In the genomic region with DNA sequence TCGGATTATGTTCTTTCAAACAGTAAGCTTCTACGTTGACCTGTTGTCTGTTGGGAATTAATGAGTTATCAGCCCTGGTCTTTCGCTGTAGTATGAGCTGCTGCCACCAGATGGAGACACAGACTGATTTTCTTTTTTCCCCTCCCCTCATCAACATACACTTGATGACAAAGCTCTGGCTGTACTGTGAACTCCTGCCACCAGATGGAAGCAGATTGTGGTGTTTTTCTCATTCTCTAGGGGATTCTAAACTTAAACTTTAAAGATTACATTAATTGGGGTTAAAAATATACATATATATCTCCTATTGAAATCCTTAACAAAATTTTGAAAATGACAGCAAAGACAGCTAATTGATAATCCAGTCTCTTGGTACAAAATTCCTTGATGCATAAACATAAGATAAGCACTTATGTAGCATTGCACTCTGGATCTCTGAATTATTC, we compare ENCODE assay signal across 8 cellular contexts. TPM values are rescaled to one million over a fixed set of nuclear protein-coding genes. Genes with fewer than 3 reads are reported as not detected.
A peak's percentile ranks its signal among the peaks of the same experiment; 100 is the strongest.
DNase-seq lines count a peak whose midpoint lies in the region; ATAC-seq and TF ChIP-seq lines count a peak whose summit lies in the region.

No MANE protein-coding gene starts in this region.

- no peak overlapping the region for H3K14ac ChIP-seq in neuronal stem cell (ENCODE audit: low read length)

- TF ChIP-seq CTCF in Panc1 (IDR thresholded peaks at IDR 0.05), result peak; percentile 80
- TF ChIP-seq CTCF in fibroblast of mammary gland (conservative IDR thresholded peaks at IDR 0.05; ENCODE audit: control insufficient read depth, insufficient read depth, low read depth, low read length), result peak; percentile 97
- peak; percentile 48 to 97 (median 92) for TF ChIP-seq CTCF in thyroid gland (IDR thresholded peaks at IDR 0.05)

- in situ Hi-C loops in G401 (cut with HindIII; ENCODE audit: low sequenced_read_pairs), result no loop called here
- in situ Hi-C loops in Panc1 (cut with HindIII; ENCODE audit: low pct_unique_long_range_greater_than_20kb, low sequenced_read_pairs), result no loop called here

- H3K27ac ChIP-seq in Panc1 (ENCODE audit: low read length), result no peak overlapping the region
- H3K27ac ChIP-seq in neuronal stem cell (replicated peaks; ENCODE audit: low read length), result no peak overlapping the region
- no peak overlapping the region for H3K27ac ChIP-seq in thyroid gland

- DNase-seq in G401 (ENCODE audit: low spot score), result peak; percentile 80
- peak; percentile 12 for DNase-seq in GOT3 (lab: John Stamatoyannopoulos, UW)
- DNase-seq in LHCN-M2 (ENCODE audit: low read depth), result peak; percentile 75
- DNase-seq in Panc1 (ENCODE audit: low read depth, low spot score), result peak; percentile 61
- DNase-seq in activated T-cell treated with anti-CD3 and anti-CD28 coated beads, Interleukin-2, amount 50 U/mL, for 48 hours, result peak; percentile 82 to 84
- DNase-seq in fibroblast of mammary gland (ENCODE audit: low read depth), result peak; percentile 85
- DNase-seq in neuronal stem cell (ENCODE audit: low spot score), result peak; percentile 65
- DNase-seq in thyroid gland, result peak; percentile 54 to 59

- H3K4ac ChIP-seq in neuronal stem cell (ENCODE audit: low read length), result no peak overlapping the region

- no peak overlapping the region for H2BK5ac ChIP-seq in neuronal stem cell (ENCODE audit: low read length)

- POLR2A ChIA-PET in Panc1 (lab: Charles Lee), result interaction anchor here (0.6 kb wide), 1 partner anchor 12 kb away, joined by 7 read pairs; no protein-coding TSS in a partner anchor

- intact Hi-C loops in Panc1 (cut with micrococcal nuclease; ENCODE audit: unreplicated experiment) (no loop called here), thyroid gland (cut with DNase I) (no loop called here)

- H3K79me1 ChIP-seq in neuronal stem cell (ENCODE audit: low read depth, low read length), result no peaks in the 10 kb centered on the region

- H3K9ac ChIP-seq in neuronal stem cell (ENCODE audit: low read depth, low read length, poor library complexity), result no peak overlapping the region

- no peak overlapping the region for H2BK120ac ChIP-seq in neuronal stem cell (ENCODE audit: low read depth, low read length)

- BruUV-seq in Panc1 (replicated peaks; lab: Mats Ljungman, UMichigan), result no TSS peak

- peak; percentile 87 for ATAC-seq in Panc1

- H3K4me3 ChIP-seq in Panc1 (ENCODE audit: low read depth in 2 of 2, low read length in 2 of 2) (no peak overlapping the region), fibroblast of mammary gland (ENCODE audit: control insufficient read depth, low read depth, low read length) (no peak overlapping the region), neuronal stem cell (ENCODE audit: low read length in 2 of 2) (no peak overlapping the region), thyroid gland (replicated peaks in 1 of 3) (no peak overlapping the region)

- CTCF ChIA-PET in Panc1 (lab: Charles Lee), result interaction anchor here (0.5 to 1.9 kb wide), 5 partner anchors 10 to 370 kb away, joined by 3 to 5 read pairs (median 3); no protein-coding TSS in a partner anchor

- no peaks in the 10 kb centered on the region for H3K27me3 ChIP-seq in Panc1 (ENCODE audit: control insufficient read depth, insufficient read depth, low read length)
- H3K27me3 ChIP-seq in neuronal stem cell (ENCODE audit: control insufficient read depth in 3 of 3, insufficient read depth in 3 of 3, low read depth in 1 of 3, low read length in 3 of 3), result no peaks in the 10 kb centered on the region
- H3K27me3 ChIP-seq in thyroid gland, result no peaks in the 10 kb centered on the region

- no peak overlapping the region for H4K91ac ChIP-seq in neuronal stem cell (ENCODE audit: low read depth, low read length, poor library complexity)

- H3K36me3 ChIP-seq in Panc1 (ENCODE audit: control insufficient read depth, insufficient read depth, low read length) (peaks cover 3% of the 10 kb centered on the region; the same call in 1 of the 2 replicates), neuronal stem cell (replicated peaks in 1 of 2; ENCODE audit: control insufficient read depth in 2 of 2, insufficient read depth in 2 of 2, low read length in 2 of 2) (peaks cover 0 to 65% of the 10 kb centered on the region in 2 donors), thyroid gland (peaks cover 0 to 9% of the 10 kb centered on the region in 2 donors)

- no peak overlapping the region for H2BK12ac ChIP-seq in neuronal stem cell (ENCODE audit: low read length)

- no peak overlapping the region for H3K18ac ChIP-seq in neuronal stem cell (ENCODE audit: low read length)

- no peak overlapping the region for H2BK15ac ChIP-seq in neuronal stem cell (ENCODE audit: low read length)

- no peak overlapping the region for H3K23ac ChIP-seq in neuronal stem cell (ENCODE audit: low read depth, low read length, poor library complexity)

- no peak for TF ChIP-seq POLR2A in thyroid gland (IDR thresholded peaks at IDR 0.05)

- no peak overlapping the region for H2AFZ ChIP-seq in neuronal stem cell (ENCODE audit: low read length)

- no peak overlapping the region for H3K4me2 ChIP-seq in neuronal stem cell (ENCODE audit: insufficient read depth, low read length, poor library complexity, severe bottlenecking)

- no peaks in the 10 kb centered on the region for H3K4me1 ChIP-seq in Panc1 (ENCODE audit: control insufficient read depth, insufficient read depth, low read length)
- peaks cover 0 to 2% of the 10 kb centered on the region in 2 donors for H3K4me1 ChIP-seq in neuronal stem cell (ENCODE audit: control insufficient read depth in 2 of 2, insufficient read depth in 1 of 2, low read depth in 1 of 2, low read length in 2 of 2)
- no peaks in the 10 kb centered on the region for H3K4me1 ChIP-seq in thyroid gland

- H4K8ac ChIP-seq in neuronal stem cell (ENCODE audit: low read depth, low read length), result no peak overlapping the region

- WGBS in neuronal stem cell (ENCODE audit: extremely low coverage in 2 of 2, insufficient read length in 2 of 2, insufficient replicate concordance in 1 of 2), 2 donors, result no CpG with 5 or more reads among the region's 3 CpGs
- 12 to 19% methylated on average over 3 of the region's 3 CpGs for WGBS in thyroid gland, 2 donors

- no peaks in the 10 kb centered on the region for H3K9me3 ChIP-seq in Panc1 (ENCODE audit: control insufficient read depth, insufficient read depth, low read depth, low read length)
- H3K9me3 ChIP-seq in neuronal stem cell (replicated peaks in 1 of 2; ENCODE audit: control insufficient read depth in 2 of 2, insufficient read depth in 1 of 2, low read depth in 1 of 2, low read length in 2 of 2), result no peaks in the 10 kb centered on the region
- H3K9me3 ChIP-seq in thyroid gland, result no peaks in the 10 kb centered on the region

- H2AK5ac ChIP-seq in neuronal stem cell (ENCODE audit: low read depth, low read length), result no peak overlapping the region

RNA-seq across cellular contexts. Expression of a gene that starts 44.8 kb away (rescaled TPM):
- 149 and 177 TPM in 2 replicates for total RNA-seq in G401 (2014; rRNA removed; shearing (Covaris generic))
- total RNA-seq in LHCN-M2 (2014; rRNA removed), result 208 and 244 TPM in 2 replicates
- 130 TPM for polyA plus RNA-seq in LHCN-M2 (2012)
- total RNA-seq in Panc1 (2021; ENCODE audit: unreplicated experiment), result 172 TPM
- 186 TPM for polyA plus RNA-seq in Panc1 (2012; ENCODE audit: insufficient read length)
- polyA plus RNA-seq in neuronal stem cell (2013, experiment 1 of 2), result 95.7 TPM
- polyA plus RNA-seq in neuronal stem cell (2013, experiment 2 of 2), result 97.5 TPM
- 100 to 1,000 TPM in 1 of 4 donors, 10 to 100 TPM in 3; 89.6 to 128 (median 91.4) TPM for total RNA-seq in thyroid gland

RNA-seq across cellular contexts. Expression of a gene that starts 46.8 kb away (rescaled TPM):
- not detected in 2 replicates for total RNA-seq in G401 (2014; rRNA removed; shearing (Covaris generic))
- total RNA-seq in LHCN-M2 (2014; rRNA removed) (0.75 and 0.83 TPM in 2 replicates), Panc1 (2021; ENCODE audit: unreplicated experiment) (0.23 TPM), thyroid gland (10 to 100 TPM in 1 of 4 donors, 1 to 10 TPM in 3; 1.5 to 12.4 (median 5.2) TPM)
- polyA plus RNA-seq in LHCN-M2 (2012), result 0.05 TPM
- polyA plus RNA-seq in Panc1 (2012; ENCODE audit: insufficient read length), result not detected
- polyA plus RNA-seq in neuronal stem cell (2013, experiment 1 of 2), result 0.01 TPM
- 0.06 TPM for polyA plus RNA-seq in neuronal stem cell (2013, experiment 2 of 2)

Comparison
In these comparisons a context has a peak if more than half of its experiments do, and no peak if none do; other contexts are left out.
1. DNase-seq: peak in every context shown above with its lines; median percentile 85 in fibroblast of mammary gland; 83 in activated T-cell treated with anti-CD3 and anti-CD28 coated beads, Interleukin-2, amount 50 U/mL, for 48 hours; 80 in G401; 75 in LHCN-M2; 65 in neuronal stem cell; 61 in Panc1; 56 in thyroid gland; 12 in GOT3.